In genomic region chr2:116413659-116414058, GRCh38 we compare ENCODE assay signal across 36 cellular contexts.
"Had no signal": no experiment of that assay in that cellular context is flagged by ENCODE, and none has a peak within 500 bp of the region (broad histone marks: within the 10 kb centered on the region; RNA-seq: fewer than 3 reads in every experiment).

No MANE protein-coding gene starts in this region.

- H3K27ac ChIP-seq: cardiac muscle cell, KMS-11, Peyer's patch, RWPE1, SJCRH30, SK-N-MC had no signal

- H3K27ac Mint-ChIP-seq: activated CD4-positive, alpha-beta T cell treated with anti-CD3 and anti-CD28 coated beads for 36 hours; activated CD4-positive, alpha-beta T cell treated with anti-CD3 and anti-CD28 coated beads, Interleukin-2, amount 10 ng/mL, durations not matched to agents 7 days and 5 days; activated naive CD4-positive, alpha-beta T cell treated with anti-CD3 and anti-CD28 coated beads, Interleukin-2, amount 10 ng/mL, durations not matched to agents 7 days and 5 days; activated naive CD8-positive, alpha-beta T cell; activated naive CD8-positive, alpha-beta T cell treated with anti-CD3 and anti-CD28 coated beads, Interleukin-2, amount 50 U/mL, for 24 hours; activated T-helper 1 cell treated with anti-CD3 and anti-CD28 coated beads, Interleukin-12 subunit alpha, Interleukin-12 subunit beta, Interleukin-2, Interleukin-4 antibody, amounts not matched to agents 30 ng/mL and 10 ng/mL and 1 ng/mL, durations not matched to agents 14 hours and 24 hours and 36 hours had no signal

- H3K4me1 Mint-ChIP-seq: activated CD4-positive, alpha-beta T cell treated with anti-CD3 and anti-CD28 coated beads for 36 hours; activated CD4-positive, alpha-beta T cell treated with anti-CD3 and anti-CD28 coated beads, Interleukin-2, amount 10 ng/mL, durations not matched to agents 7 days and 5 days; activated naive CD4-positive, alpha-beta T cell treated with anti-CD3 and anti-CD28 coated beads, Interleukin-2, amount 10 ng/mL, durations not matched to agents 7 days and 5 days; activated naive CD8-positive, alpha-beta T cell treated with anti-CD3 and anti-CD28 coated beads, Interleukin-2, amount 50 U/mL, for 24 hours; central memory CD8-positive, alpha-beta T cell had no signal

- H3K36me3 Mint-ChIP-seq: activated naive CD4-positive, alpha-beta T cell treated with anti-CD3 and anti-CD28 coated beads, Interleukin-2, amount 10 ng/mL, durations not matched to agents 7 days and 5 days; activated naive CD8-positive, alpha-beta T cell had no signal

- H3K27me3 ChIP-seq: cardiac muscle cell, Peyer's patch, SJCRH30 had no signal

- H3K27me3 Mint-ChIP-seq: activated CD4-positive, alpha-beta T cell treated with anti-CD3 and anti-CD28 coated beads for 36 hours; activated CD4-positive, alpha-beta T cell treated with anti-CD3 and anti-CD28 coated beads, Interleukin-2, amount 10 ng/mL, durations not matched to agents 7 days and 5 days; activated naive CD4-positive, alpha-beta T cell treated with anti-CD3 and anti-CD28 coated beads, Interleukin-2, amount 10 ng/mL, durations not matched to agents 7 days and 5 days; activated naive CD8-positive, alpha-beta T cell; activated naive CD8-positive, alpha-beta T cell treated with anti-CD3 and anti-CD28 coated beads, Interleukin-2, amount 50 U/mL, for 24 hours; central memory CD8-positive, alpha-beta T cell had no signal

- H3K4me1 ChIP-seq: Peyer's patch, SJCRH30 had no signal

- H3K4me3 ChIP-seq: cardiac muscle cell, Peyer's patch, SJCRH30, SK-N-MC had no signal

- H3K9ac ChIP-seq: KMS-11 had no signal

- H3K36me3 ChIP-seq: cardiac muscle cell, Peyer's patch, SJCRH30 had no signal

- H3K4me3 Mint-ChIP-seq: activated CD4-positive, alpha-beta T cell treated with anti-CD3 and anti-CD28 coated beads for 36 hours; activated CD4-positive, alpha-beta T cell treated with anti-CD3 and anti-CD28 coated beads, Interleukin-2, amount 10 ng/mL, durations not matched to agents 7 days and 5 days; activated naive CD4-positive, alpha-beta T cell treated with anti-CD3 and anti-CD28 coated beads, Interleukin-2, amount 10 ng/mL, durations not matched to agents 7 days and 5 days; activated naive CD8-positive, alpha-beta T cell; activated naive CD8-positive, alpha-beta T cell treated with anti-CD3 and anti-CD28 coated beads, Interleukin-2, amount 50 U/mL, for 24 hours; activated T-cell treated with anti-CD3 and anti-CD28 coated beads, Interleukin-2, amount 50 U/mL, for 4 hours; activated T-helper 1 cell treated with anti-CD3 and anti-CD28 coated beads, Interleukin-12 subunit alpha, Interleukin-12 subunit beta, Interleukin-2, Interleukin-4 antibody, amounts not matched to agents 30 ng/mL and 10 ng/mL and 1 ng/mL, durations not matched to agents 14 hours and 24 hours and 36 hours; central memory CD8-positive, alpha-beta T cell had no signal

- H3K9me3 ChIP-seq: SJCRH30 had no signal

- H3K4me2 ChIP-seq: KMS-11 had no signal

- ATAC-seq: activated CD4-positive, alpha-beta T cell treated with anti-CD3 and anti-CD28 coated beads for 36 hours; activated CD4-positive, CD25-positive, alpha-beta regulatory T cell treated with anti-CD3 and anti-CD28 coated beads, Interleukin-2, amount 50 U/mL, for 24 hours; activated naive CD8-positive, alpha-beta T cell treated with anti-CD3 and anti-CD28 coated beads, Interleukin-2, amount 50 U/mL, for 24 hours; activated T-cell treated with anti-CD3 and anti-CD28 coated beads, Interleukin-2, amount 50 U/mL, for 4 hours; PC-3 had no signal

- DNase-seq: activated CD4-positive, alpha-beta T cell treated with anti-CD3 and anti-CD28 coated beads for 36 hours; activated CD4-positive, alpha-beta T cell treated with anti-CD3 and anti-CD28 coated beads, Interleukin-2, amount 10 ng/mL, durations not matched to agents 7 days and 5 days; activated CD4-positive, alpha-beta T cell treated with anti-CD3 and anti-CD28 coated beads, Interleukin-2, amount 50 U/mL, for 48 hours; activated CD8-positive, alpha-beta memory T cell treated with anti-CD3 and anti-CD28 coated beads, Interleukin-2, amount 50 U/mL, for 4 hours; activated effector memory CD4-positive, alpha-beta T cell treated with Interleukin-2 at 50 U/mL for 16 hours; activated naive CD4-positive, alpha-beta T cell treated with anti-CD3 and anti-CD28 coated beads, Interleukin-2, amount 10 ng/mL, durations not matched to agents 7 days and 5 days; activated naive CD8-positive, alpha-beta T cell treated with anti-CD3 and anti-CD28 coated beads, Interleukin-2, amount 50 U/mL, for 24 hours; activated T-cell treated with anti-CD3 and anti-CD28 coated beads for 4 hours; activated T-cell treated with anti-CD3 and anti-CD28 coated beads, Interleukin-2, amount 50 U/mL, for 4 hours; anterior cingulate cortex; MM.1S; MV-4-11; NCI-H1092; NCI-H1436 treated with DMSO at 0.1 percent for 48 hours; NCI-H1694 treated with DMSO at 0.1 percent for 48 hours; NCI-H2029; NCI-H2107; NCI-H2171; NCI-H226; NCI-H446 treated with DMSO at 0.1 percent for 48 hours; NCI-H524; NCI-H69; NK-92 treated with Interleukin-12 subunit alpha and Interleukin-12 subunit beta, amount 100 ng/mL, for 24 hours; PC-3; Peyer's patch; Right ventricle myocardium superior; SJCRH30; T1000 had no signal
